In the genomic region with DNA sequence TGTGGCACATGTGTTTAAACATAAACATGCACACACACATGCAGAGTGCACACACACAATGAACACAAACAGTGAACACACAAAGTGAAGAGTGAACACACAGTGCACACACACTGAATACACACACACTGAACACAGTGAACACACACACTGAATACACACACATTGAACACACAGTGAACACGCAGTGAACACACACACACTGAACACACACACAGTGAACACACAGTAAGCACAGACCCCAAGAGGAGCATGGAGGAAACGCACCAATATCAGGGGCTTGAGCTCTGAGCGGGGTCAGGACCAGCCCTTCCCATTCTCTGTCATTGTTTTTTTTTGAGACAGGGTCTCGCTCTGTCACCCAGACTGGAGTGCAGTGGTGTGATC, we compare ENCODE assay signal across 16 cellular contexts. TPM values are rescaled to one million over a fixed set of nuclear protein-coding genes. Genes with fewer than 3 reads are reported as not detected.
DNase-seq lines count a peak whose midpoint lies in the region; ATAC-seq, FAIRE-seq and TF ChIP-seq lines count a peak whose summit lies in the region.
"Had no signal": no experiment of that assay in that cellular context is flagged by ENCODE, and none has a peak within 500 bp of the region (broad histone marks: within the 10 kb centered on the region; RNA-seq: fewer than 3 reads in every experiment).

No MANE protein-coding gene starts in this region.

- no peak for TF ChIP-seq CTCF in C4-2B (conservative IDR thresholded peaks at IDR 0.05)
- no peak for TF ChIP-seq CTCF in chondrocyte (IDR thresholded peaks at IDR 0.05)
- TF ChIP-seq CTCF in neural progenitor cell (IDR thresholded peaks at IDR 0.05), result no peak

- H3K4me1 ChIP-seq in neural progenitor cell (no peaks in the 10 kb centered on the region), small intestine (ENCODE audit: control insufficient read depth in 2 of 2, insufficient read depth in 1 of 2, low read depth in 1 of 2, low read length in 1 of 2) (no peaks in the 10 kb centered on the region)

- H3F3A ChIP-seq in neural progenitor cell (ENCODE audit: low read depth), result no peaks in the 10 kb centered on the region

- ATAC-seq in HG03521 (IDR thresholded peaks at IDR 0.05; ENCODE audit: unreplicated experiment) (no peak), GM18907 (IDR thresholded peaks at IDR 0.05; ENCODE audit: unreplicated experiment) (no peak)
- ATAC-seq: HCT116 had no signal

- no peak overlapping the region for H2AFZ ChIP-seq in neural progenitor cell (replicated peaks)

- no peaks in the 10 kb centered on the region for H3K9me3 Mint-ChIP-seq in chondrocyte (ENCODE audit: low read depth)
- H3K9me3 Mint-ChIP-seq in neural progenitor cell, result no peaks in the 10 kb centered on the region

- H3K36me3 Mint-ChIP-seq in chondrocyte (ENCODE audit: low read depth), result peaks cover 20% of the 10 kb centered on the region
- H3K36me3 Mint-ChIP-seq in neural progenitor cell, result peaks cover 18% of the 10 kb centered on the region

- 94 to 96% (median 95%) methylated on average over 4 of the region's 4 CpGs for WGBS in small intestine, 3 donors

- H3K27ac ChIP-seq in C4-2B (peak overlapping the region; percentile 95), neural progenitor cell (no peak overlapping the region), small intestine (ENCODE audit: low read depth in 1 of 2, low read length in 1 of 2) (no peak overlapping the region)
- H3K27ac ChIP-seq: 22Rv1 had no signal

- no peaks in the 10 kb centered on the region for H3K36me3 ChIP-seq in neural progenitor cell
- peaks cover 6 to 10% of the 10 kb centered on the region in 2 donors for H3K36me3 ChIP-seq in small intestine (ENCODE audit: control insufficient read depth in 2 of 2, insufficient read depth in 2 of 2, low read length in 2 of 2)

- H3K27me3 ChIP-seq in neural progenitor cell (no peaks in the 10 kb centered on the region), small intestine (ENCODE audit: control insufficient read depth in 2 of 2, insufficient read depth in 2 of 2, low read length in 2 of 2) (no peaks in the 10 kb centered on the region)

- H3K4me3 Mint-ChIP-seq in chondrocyte (ENCODE audit: unreplicated experiment) (no peak overlapping the region), neural progenitor cell (no peak overlapping the region)

- H3K4me3 ChIP-seq in neural progenitor cell (no peak overlapping the region), small intestine (ENCODE audit: low read depth in 1 of 2, low read length in 2 of 2) (no peak overlapping the region)

- no peak overlapping the region for H3K4me2 ChIP-seq in neural progenitor cell

- H3K9ac ChIP-seq in neural progenitor cell, result no peak overlapping the region

- no peaks in the 10 kb centered on the region for H3K79me2 ChIP-seq in neural progenitor cell (ENCODE audit: low read depth)

- FAIRE-seq in HTR-8/SVneo (lab: Jason Lieb, UNC), result peak; percentile 98
- no peak for FAIRE-seq in small intestine (lab: Jason Lieb, UNC)

- H3K27ac Mint-ChIP-seq in chondrocyte (ENCODE audit: unreplicated experiment) (no peak overlapping the region), neural progenitor cell (peak overlapping the region; percentile 50)

- DNase-seq in HTR-8/SVneo (ENCODE audit: insufficient read length, low spot score) (no peak), chondrocyte (ENCODE audit: low spot score) (peak; percentile 22), neural progenitor cell (ENCODE audit: low spot score) (no peak), NCI-H1930 (lab: John Stamatoyannopoulos, UW) (no peak), small intestine (no peak)
- DNase-seq: DMS53, KG1 had no signal

- H3K9me3 ChIP-seq in neural progenitor cell (ENCODE audit: low read depth) (no peaks in the 10 kb centered on the region), small intestine (ENCODE audit: control insufficient read depth, low read depth) (no peaks in the 10 kb centered on the region)

- H3K27me3 Mint-ChIP-seq in chondrocyte (ENCODE audit: low read depth) (no peaks in the 10 kb centered on the region), neural progenitor cell (ENCODE audit: insufficient read depth, low read depth) (peaks cover 3% of the 10 kb centered on the region)

- no peaks in the 10 kb centered on the region for H4K20me1 ChIP-seq in neural progenitor cell (ENCODE audit: low read depth)

- H3K4me1 Mint-ChIP-seq in chondrocyte (ENCODE audit: low read depth) (no peaks in the 10 kb centered on the region), neural progenitor cell (peaks cover 8% of the 10 kb centered on the region)

RNA-seq across cellular contexts. Expression of gene HELZ2, which starts 17.1 kb away (rescaled TPM):
- total RNA-seq in chondrocyte, result 13.6 to 18.1 TPM (median 14.9 TPM) in 3 replicates
- total RNA-seq in neural progenitor cell (ENCODE audit: low replicate concordance), result 2.9 and 17.7 TPM in 2 replicates
- polyA plus RNA-seq in small intestine, result 10 to 100 TPM in 1 of 3 donors, 1 to 10 TPM in 2; 3.8 to 13.8 (median 5.1) TPM

RNA-seq across cellular contexts. Expression of gene GMEB2, which starts 35.8 kb away (rescaled TPM):
- total RNA-seq in chondrocyte (7.8 to 8.5 TPM (median 7.9 TPM) in 3 replicates), neural progenitor cell (ENCODE audit: low replicate concordance) (8.0 and 18.6 TPM in 2 replicates)
- 10 to 100 TPM in 1 of 3 donors, 1 to 10 TPM in 2; 8.4 to 10.4 (median 9.8) TPM for polyA plus RNA-seq in small intestine

RNA-seq across cellular contexts. Expression of gene FNDC11, which starts 37.2 kb away (rescaled TPM):
- total RNA-seq in chondrocyte (0.25 to 0.38 TPM in 2 of 3 replicates, not detected in the other), neural progenitor cell (ENCODE audit: low replicate concordance) (0.39 and 9.0 TPM in 2 replicates)
- polyA plus RNA-seq in small intestine, result under 1 TPM in 1 of 3 donors, not detected in 2; 0.25 TPM
- total RNA-seq: Daoy, H4 had no signal

RNA-seq across cellular contexts. Expression of gene SRMS, which starts 43.6 kb away (rescaled TPM):
- not detected in 3 replicates for total RNA-seq in chondrocyte
- total RNA-seq in neural progenitor cell (ENCODE audit: low replicate concordance), result not detected in 2 replicates
- not detected for polyA plus RNA-seq in small intestine
- total RNA-seq: A673, Daoy, H4 had no signal
- polyA plus RNA-seq: BJ had no signal

RNA-seq across cellular contexts. Expression of gene PTK6, which starts 54.0 kb away (rescaled TPM):
- not detected in 3 replicates for total RNA-seq in chondrocyte
- not detected in 2 replicates for total RNA-seq in neural progenitor cell (ENCODE audit: low replicate concordance)
- 10 to 100 TPM; 12.3 to 87.0 (median 82.7) TPM for polyA plus RNA-seq in small intestine
- total RNA-seq: A673, Daoy, H4 had no signal
